Comparison of ENCODE assay signal across 8 cellular contexts in genomic region chr11:44096360-44097188, GRCh38. TPM values are rescaled to one million over a fixed set of nuclear protein-coding genes. Genes with fewer than 3 reads are reported as not detected.
DNase-seq lines count a peak whose midpoint lies in the region; ATAC-seq and TF ChIP-seq lines count a peak whose summit lies in the region.

No MANE protein-coding gene starts in this region.

- intact Hi-C loops in dendritic cell treated with granulocyte-macrophage colony-stimulating factor and Interleukin-4, amounts not matched to agents 40 ng/mL and 50 ng/mL, for 4 days (cut with micrococcal nuclease): no loop called here

- H3K27me3 Mint-ChIP-seq in dendritic cell treated with granulocyte-macrophage colony-stimulating factor and Interleukin-4, amounts not matched to agents 40 ng/mL and 50 ng/mL, for 4 days: peaks cover 6% of the 10 kb centered on the region
- no peaks in the 10 kb centered on the region for H3K27me3 Mint-ChIP-seq in mesothelial cell of epicardium (ENCODE audit: low read depth)

- no peaks in the 10 kb centered on the region for H3K9me3 Mint-ChIP-seq in dendritic cell treated with granulocyte-macrophage colony-stimulating factor and Interleukin-4, amounts not matched to agents 40 ng/mL and 50 ng/mL, for 4 days
- H3K9me3 Mint-ChIP-seq in mesothelial cell of epicardium: no peaks in the 10 kb centered on the region

- no peak overlapping the region for H3K27ac Mint-ChIP-seq in dendritic cell treated with granulocyte-macrophage colony-stimulating factor and Interleukin-4, amounts not matched to agents 40 ng/mL and 50 ng/mL, for 4 days
- H3K27ac Mint-ChIP-seq in mesothelial cell of epicardium: peak overlapping the region; percentile 58

- no peak for ATAC-seq in GM21737 (IDR thresholded peaks at IDR 0.05; ENCODE audit: unreplicated experiment)

- H3K4me1 Mint-ChIP-seq in dendritic cell treated with granulocyte-macrophage colony-stimulating factor and Interleukin-4, amounts not matched to agents 40 ng/mL and 50 ng/mL, for 4 days (ENCODE audit: low read depth): peaks cover 6% of the 10 kb centered on the region
- H3K4me1 Mint-ChIP-seq in mesothelial cell of epicardium: peaks cover 12% of the 10 kb centered on the region

- H3K4me3 Mint-ChIP-seq in dendritic cell treated with granulocyte-macrophage colony-stimulating factor and Interleukin-4, amounts not matched to agents 40 ng/mL and 50 ng/mL, for 4 days: peak overlapping the region; percentile 80
- H3K4me3 Mint-ChIP-seq in mesothelial cell of epicardium: peak overlapping the region; percentile 78

- DNase-seq in DMS 273 (lab: John Stamatoyannopoulos, UW; ENCODE audit: unreplicated experiment) (peak; percentile 23), DMS 273 treated with DMSO at 0.1 percent for 48 hours (lab: John Stamatoyannopoulos, UW) (no peak), NAMALWA (ENCODE audit: low spot score) (peak; percentile 6), mesothelial cell of epicardium (ENCODE audit: low spot score in 2 of 2, unreplicated experiment in 2 of 2) (no peak), C1 segment of cervical spinal cord (lab: John Stamatoyannopoulos, UW) (no peak), A172 (ENCODE audit: low spot score) (no peak)

- no peaks in the 10 kb centered on the region for H3K36me3 Mint-ChIP-seq in dendritic cell treated with granulocyte-macrophage colony-stimulating factor and Interleukin-4, amounts not matched to agents 40 ng/mL and 50 ng/mL, for 4 days (ENCODE audit: low read depth)
- H3K36me3 Mint-ChIP-seq in mesothelial cell of epicardium: peaks cover 7% of the 10 kb centered on the region

- no peak for TF ChIP-seq CTCF in mesothelial cell of epicardium (IDR thresholded peaks at IDR 0.05; ENCODE audit: unreplicated experiment)

RNA-seq across cellular contexts. Expression of gene EXT2, which starts 1.1 kb away (rescaled TPM):
- total RNA-seq in mesothelial cell of epicardium: 74.9 to 77.7 TPM (median 75.0 TPM) in 3 replicates
- 163 and 173 TPM in 2 replicates for total RNA-seq in A172 (2014; rRNA removed; shearing (Covaris generic))

RNA-seq across cellular contexts. Expression of gene ACCS, which starts 30.5 kb away (rescaled TPM):
- 54.2 to 60.1 TPM (median 58.3 TPM) in 3 replicates for total RNA-seq in mesothelial cell of epicardium
- total RNA-seq in A172 (2014; rRNA removed; shearing (Covaris generic)): 6.5 and 6.9 TPM in 2 replicates

RNA-seq across cellular contexts. Expression of gene ACCSL, which starts 48.8 kb away (rescaled TPM):
- total RNA-seq in mesothelial cell of epicardium: not detected in 3 replicates
- total RNA-seq in A172 (2014; rRNA removed; shearing (Covaris generic)): not detected in 2 replicates

Comparison
In these comparisons a context has a peak if more than half of its experiments do, and no peak if none do; other contexts are left out.
1. DNase-seq: peak in DMS 273 (single experiment) and NAMALWA (single experiment); none in DMS 273 treated with DMSO at 0.1 percent for 48 hours (single experiment), mesothelial cell of epicardium (0 of 2), C1 segment of cervical spinal cord (0 of 14) and A172 (single experiment).